In the genomic region with DNA sequence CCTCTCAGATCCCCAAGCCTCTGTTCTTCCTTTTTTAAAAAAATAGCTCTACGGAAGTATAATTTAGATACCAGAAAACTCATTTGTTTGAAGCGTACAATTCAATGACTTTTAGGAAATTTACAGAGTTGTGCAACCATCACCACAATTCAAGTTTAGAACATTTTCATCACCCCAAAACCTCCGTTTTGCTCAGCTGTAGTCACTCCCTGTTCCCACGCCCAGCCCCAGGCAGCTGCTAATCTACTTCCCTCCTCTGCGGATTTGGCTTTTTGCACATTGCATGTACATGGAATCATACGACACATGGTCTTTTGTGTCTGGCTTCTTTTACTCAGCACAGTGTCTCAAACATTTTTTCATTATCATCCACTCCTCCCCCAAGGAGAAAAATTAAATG, we compare ENCODE assay signal across 2 cellular contexts.
TF ChIP-seq lines count a peak whose summit lies in the region.

No MANE protein-coding gene starts in this region.

TF ChIP-seq in liver, 16 proteins besides CTCF, POLR2A, EP300 and RAD21:
- TF ChIP-seq MAX (IDR thresholded peaks at IDR 0.05) (peak; percentile 11), FOXA1 (IDR thresholded peaks at IDR 0.05) (no peak)

TF ChIP-seq in HepG2, 621 proteins besides CTCF, POLR2A, EP300 and RAD21:
- no peak for TF ChIP-seq FOXK1 (CRISPR knock-in tag; IDR thresholded peaks at IDR 0.05; ENCODE audit: borderline replicate concordance, low read depth)
- TF ChIP-seq PHF20 (CRISPR knock-in tag; IDR thresholded peaks at IDR 0.05): no peak
- TF ChIP-seq ZBTB38 (CRISPR knock-in tag; IDR thresholded peaks at IDR 0.05): no peak
- no peak for TF ChIP-seq ZZZ3 (CRISPR knock-in tag; IDR thresholded peaks at IDR 0.05; ENCODE audit: borderline replicate concordance)
- no peak for TF ChIP-seq ARID2 (CRISPR knock-in tag; IDR thresholded peaks at IDR 0.05; ENCODE audit: borderline replicate concordance)
